In the genomic region with DNA sequence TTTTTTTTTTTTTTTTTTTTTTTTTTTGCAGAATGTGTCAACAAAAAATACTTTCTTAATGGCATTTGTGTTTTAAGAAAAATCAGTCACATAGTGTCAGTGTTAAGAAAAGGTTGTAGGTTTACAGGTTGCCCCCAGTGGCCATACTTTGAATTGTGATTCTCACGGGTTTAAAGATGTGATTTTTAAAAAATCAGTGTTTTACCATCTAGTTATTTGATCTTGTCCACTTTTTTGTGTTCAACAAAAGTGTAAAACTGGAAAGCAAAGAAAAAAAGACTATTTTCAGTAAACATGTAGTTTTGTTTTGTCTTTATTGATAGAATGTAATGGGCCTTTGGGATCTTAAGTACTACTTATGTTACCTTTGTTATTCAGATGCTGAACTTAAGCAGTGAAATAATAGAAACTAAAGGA, we compare ENCODE assay signal across 8 cellular contexts. TPM values are rescaled to one million over a fixed set of nuclear protein-coding genes. Genes with fewer than 3 reads are reported as not detected.
DNase-seq lines count a peak whose midpoint lies in the region; ATAC-seq, FAIRE-seq and TF ChIP-seq lines count a peak whose summit lies in the region.

No MANE protein-coding gene starts in this region.

- ATAC-seq in HepG2, result peak; percentile 66
- ATAC-seq in aorta (ENCODE audit: low FRiP score), result no peak
- no peak for ATAC-seq in GM18505 (IDR thresholded peaks at IDR 0.05; ENCODE audit: unreplicated experiment)

- H3K4me2 ChIP-seq in HepG2 (ENCODE audit: low read depth, low read length), result no peak overlapping the region

- no peak overlapping the region for H2AFZ ChIP-seq in HepG2 (ENCODE audit: low read length)

- in situ Hi-C loops in HepG2 (cut with HindIII; ENCODE audit: extremely low pct_ligation_motif_present, low pct_unique_long_range_greater_than_20kb), result no loop called here

- no peak overlapping the region for H3K27ac Mint-ChIP-seq in activated T-helper 1 cell treated with anti-CD3 and anti-CD28 coated beads, Interleukin-12 subunit alpha, Interleukin-12 subunit beta, Interleukin-2, Interleukin-4 antibody, amounts not matched to agents 30 ng/mL and 10 ng/mL and 1 ng/mL, durations not matched to agents 14 hours and 24 hours and 36 hours

- H3K36me3 Mint-ChIP-seq in activated T-helper 1 cell treated with anti-CD3 and anti-CD28 coated beads, Interleukin-12 subunit alpha, Interleukin-12 subunit beta, Interleukin-2, Interleukin-4 antibody, amounts not matched to agents 30 ng/mL and 10 ng/mL and 1 ng/mL, durations not matched to agents 14 hours and 24 hours and 36 hours (ENCODE audit: low read depth), result peaks cover 32% of the 10 kb centered on the region

- H3K79me2 ChIP-seq in HepG2 (ENCODE audit: insufficient read depth, low read length), result no peaks in the 10 kb centered on the region

- TF ChIP-seq EP300 in HepG2 (IDR thresholded peaks at IDR 0.05; ENCODE audit: low read depth in 2 of 2, low read length in 2 of 2) (no peak), HepG2 (CRISPR knock-in tag; IDR thresholded peaks at IDR 0.05; ENCODE audit: borderline replicate concordance) (no peak)

- intact Hi-C loops in A673 (cut with micrococcal nuclease; ENCODE audit: unreplicated experiment) (no loop called here), HepG2 (cut with micrococcal nuclease; ENCODE audit: unreplicated experiment) (loop anchor here (2.0 kb wide), 1 partner anchor 26 kb away; the partner anchor contains the start of gene SUV39H2), aorta (cut with DNase I) (no loop called here)
- intact Hi-C loops in activated T-helper 1 cell treated with anti-CD3 and anti-CD28 coated beads, Interleukin-12 subunit alpha, Interleukin-12 subunit beta, Interleukin-2, Interleukin-4 antibody, amounts not matched to agents 30 ng/mL and 10 ng/mL and 1 ng/mL, durations not matched to agents 14 hours and 24 hours and 36 hours (cut with micrococcal nuclease), result no loop called here

- H3K9ac ChIP-seq in HepG2 (ENCODE audit: insufficient read depth, low read depth, low read length), result no peak overlapping the region

- H3K4me3 ChIP-seq in A673 (ENCODE audit: low read depth, low read length, poor library complexity, severe bottlenecking) (no peak overlapping the region), HepG2 (replicated peaks in 1 of 3; ENCODE audit: insufficient read depth in 1 of 3, low read depth in 2 of 3, low read length in 3 of 3) (no peak overlapping the region), aorta (ENCODE audit: low read length in 2 of 2) (no peak overlapping the region)

- H3K9me3 ChIP-seq in A673 (ENCODE audit: low read depth, low read length, poor library complexity, severe bottlenecking), result peaks cover 10% of the 10 kb centered on the region
- no peaks in the 10 kb centered on the region for H3K9me3 ChIP-seq in HepG2 (ENCODE audit: low read length)
- no peaks in the 10 kb centered on the region for H3K9me3 ChIP-seq in aorta (ENCODE audit: control insufficient read depth, low read length)

- H3K27me3 ChIP-seq in A673 (replicated peaks; ENCODE audit: insufficient read depth, low read depth, low read length, poor library complexity), result no peaks in the 10 kb centered on the region
- H3K27me3 ChIP-seq in HepG2 (ENCODE audit: control insufficient read depth in 1 of 2, insufficient read depth in 2 of 2, low read length in 2 of 2), result no peaks in the 10 kb centered on the region
- H3K27me3 ChIP-seq in aorta (ENCODE audit: control insufficient read depth in 1 of 2, insufficient read depth in 2 of 2, low read length in 1 of 2), result no peaks in the 10 kb centered on the region

- no peaks in the 10 kb centered on the region for H3K27me3 Mint-ChIP-seq in activated T-helper 1 cell treated with anti-CD3 and anti-CD28 coated beads, Interleukin-12 subunit alpha, Interleukin-12 subunit beta, Interleukin-2, Interleukin-4 antibody, amounts not matched to agents 30 ng/mL and 10 ng/mL and 1 ng/mL, durations not matched to agents 14 hours and 24 hours and 36 hours (ENCODE audit: insufficient read depth)

- H4K20me1 ChIP-seq in HepG2 (ENCODE audit: insufficient read depth, low read length), result no peaks in the 10 kb centered on the region

- TF ChIP-seq POLR2A in HepG2 (IDR thresholded peaks at IDR 0.05; ENCODE audit: insufficient read depth in 1 of 2, low read depth in 2 of 2, low read length in 2 of 2) (no peak), GM18505 (IDR thresholded peaks at IDR 0.05; ENCODE audit: borderline replicate concordance, extremely low read depth, insufficient read depth, insufficient read length) (no peak)

- H3K36me3 ChIP-seq in A673 (ENCODE audit: insufficient read depth, low read length, poor library complexity, severe bottlenecking) (peaks cover 83% of the 10 kb centered on the region), HepG2 (replicated peaks in 1 of 2; ENCODE audit: control insufficient read depth in 1 of 2, insufficient read depth in 2 of 2, low read length in 2 of 2) (peaks cover 6 to 63% of the 10 kb centered on the region in 2 experiments), aorta (ENCODE audit: control insufficient read depth in 1 of 2, insufficient read depth in 2 of 2, low read length in 1 of 2) (peaks cover 0 to 7% of the 10 kb centered on the region in 2 donors)

- BruUV-seq in A673 (replicated peaks; lab: Mats Ljungman, UMichigan), result no TSS peak
- BruUV-seq in HepG2 (replicated peaks; lab: Mats Ljungman, UMichigan), result no TSS peak

- TF ChIP-seq CTCF in A673 (conservative IDR thresholded peaks at IDR 0.05; ENCODE audit: low read depth, low read length) (peak; percentile 62), HepG2 (CRISPR knock-in tag; IDR thresholded peaks at IDR 0.05) (no peak)

- WGBS in HepG2 (ENCODE audit: low lambda C conversion rate), result 37% methylated on average over 1 of the region's 1 CpG
- 31 to 42% methylated on average over 1 of the region's 1 CpG for WGBS in aorta, 2 donors

- CTCF ChIA-PET in A673 (lab: Charles Lee), result no interaction called here
- CTCF ChIA-PET in HepG2 (lab: Yijun Ruan, JAX; ENCODE audit: low intra/inter-chr PET ratio, low total read pairs), result no interaction called here

- peak; percentile 49 for DNase-seq in A673 (ENCODE audit: low spot score)
- DNase-seq in EH (ENCODE audit: low read depth), result peak; percentile 38
- peak; percentile 71 to 93 for DNase-seq in Kasumi-1 (lab: John Stamatoyannopoulos, UW)
- peak; percentile 39 for DNase-seq in astrocyte of the hippocampus (ENCODE audit: low read depth, low spot score)
- peak; percentile 19 for DNase-seq in HepG2 (ENCODE audit: low spot score)
- DNase-seq in aorta, result no peak
- no peak for DNase-seq in activated T-helper 1 cell treated with anti-CD3 and anti-CD28 coated beads, Interleukin-12 subunit alpha, Interleukin-12 subunit beta, Interleukin-2, Interleukin-4 antibody, amounts not matched to agents 30 ng/mL and 10 ng/mL and 1 ng/mL, durations not matched to agents 14 hours and 24 hours and 36 hours (ENCODE audit: low spot score)

- H3K4me3 Mint-ChIP-seq in activated T-helper 1 cell treated with anti-CD3 and anti-CD28 coated beads, Interleukin-12 subunit alpha, Interleukin-12 subunit beta, Interleukin-2, Interleukin-4 antibody, amounts not matched to agents 30 ng/mL and 10 ng/mL and 1 ng/mL, durations not matched to agents 14 hours and 24 hours and 36 hours, result no peak overlapping the region

- peaks cover 6% of the 10 kb centered on the region for H3K4me1 Mint-ChIP-seq in activated T-helper 1 cell treated with anti-CD3 and anti-CD28 coated beads, Interleukin-12 subunit alpha, Interleukin-12 subunit beta, Interleukin-2, Interleukin-4 antibody, amounts not matched to agents 30 ng/mL and 10 ng/mL and 1 ng/mL, durations not matched to agents 14 hours and 24 hours and 36 hours (ENCODE audit: low read depth)

- peak; percentile 66 for FAIRE-seq in HepG2 (lab: Jason Lieb, UNC)

- POLR2A ChIA-PET in A673 (lab: Charles Lee; ENCODE audit: low non-redundant PET) (no interaction called here), HepG2 (lab: Yijun Ruan, JAX) (no interaction called here)

- H3K4me1 ChIP-seq in A673 (ENCODE audit: insufficient read depth, low read length, poor library complexity, severe bottlenecking) (no peaks in the 10 kb centered on the region), HepG2 (ENCODE audit: insufficient read depth, low read length) (no peaks in the 10 kb centered on the region), aorta (ENCODE audit: control insufficient read depth in 1 of 2, insufficient read depth in 2 of 2, low read length in 2 of 2) (no peaks in the 10 kb centered on the region)

- no peaks in the 10 kb centered on the region for H3K9me3 Mint-ChIP-seq in activated T-helper 1 cell treated with anti-CD3 and anti-CD28 coated beads, Interleukin-12 subunit alpha, Interleukin-12 subunit beta, Interleukin-2, Interleukin-4 antibody, amounts not matched to agents 30 ng/mL and 10 ng/mL and 1 ng/mL, durations not matched to agents 14 hours and 24 hours and 36 hours

- H3K27ac ChIP-seq in A673 (ENCODE audit: low read depth, low read length, poor library complexity, severe bottlenecking) (no peak overlapping the region), HepG2 (ENCODE audit: extremely low read length, insufficient read depth, low read length) (no peak overlapping the region), aorta (ENCODE audit: low read depth in 1 of 2, low read length in 2 of 2) (no peak overlapping the region)

- TF ChIP-seq RAD21 in HepG2 (CRISPR knock-in tag; IDR thresholded peaks at IDR 0.05), result no peak

RNA-seq across cellular contexts. Expression of gene SUV39H2, which starts 25.7 kb away (rescaled TPM):
- total RNA-seq in A673 (2021) (78.8 and 83.2 TPM in 2 replicates), HepG2 (2016; rRNA removed; fragmentation: Illumina TruSeq; extraction: Trizol) (44.3 and 68.8 TPM in 2 replicates), aorta (1 to 10 TPM; 5.2 to 8.0 TPM)
- total RNA-seq in HepG2 (2016; cell fraction: cytosol; rRNA removed; fragmentation: Illumina TruSeq; extraction: Trizol; ENCODE audit: low read depth), result 20.7 and 23.6 TPM in 2 replicates
- total RNA-seq in HepG2 (2016; cell fraction: insoluble cytoplasmic fraction; rRNA removed; fragmentation: Illumina TruSeq; extraction: Trizol), result 42.7 and 64.8 TPM in 2 replicates
- 49.3 and 50.1 TPM in 2 replicates for total RNA-seq in HepG2 (2016; cell fraction: membrane; rRNA removed; fragmentation: Illumina TruSeq; extraction: Trizol)
- 30.7 and 31.3 TPM in 2 replicates for total RNA-seq in HepG2 (2016; cell fraction: nucleus; rRNA removed; fragmentation: Illumina TruSeq; extraction: Trizol)
- polyA plus RNA-seq in HepG2 (2011; rRNA removed) (5.9 and 9.0 TPM in 2 replicates), aorta (1 to 10 TPM; 1.1 to 3.0 TPM)
- polyA plus RNA-seq in HepG2 (2011; cell fraction: cytosol; rRNA removed), result 3.1 and 5.2 TPM in 2 replicates
- 4.5 and 5.0 TPM in 2 replicates for polyA plus RNA-seq in HepG2 (2011; cell fraction: nucleus; rRNA removed)
- 12.7 and 17.6 TPM in 2 replicates for polyA plus RNA-seq in HepG2 (2012)
- polyA plus RNA-seq in HepG2 (2016; cell fraction: cytosol; fragmentation: Illumina TruSeq; extraction: Trizol; ENCODE audit: low read depth), result 13.6 and 17.0 TPM in 2 replicates
- 54.6 and 59.6 TPM in 2 replicates for polyA plus RNA-seq in HepG2 (2016; cell fraction: insoluble cytoplasmic fraction; fragmentation: Illumina TruSeq; extraction: Trizol; ENCODE audit: low read depth)
- 29.4 and 34.4 TPM in 2 replicates for polyA plus RNA-seq in HepG2 (2016; cell fraction: membrane; fragmentation: Illumina TruSeq; extraction: Trizol; ENCODE audit: low read depth)
- 25.2 and 27.2 TPM in 2 replicates for polyA plus RNA-seq in HepG2 (2016; cell fraction: nucleus; fragmentation: Illumina TruSeq; extraction: Trizol; ENCODE audit: insufficient read depth, low read depth)
- polyA minus RNA-seq in HepG2 (2011; rRNA and poly(A)+ RNA removed; ENCODE audit: low replicate concordance), result 14.8 and 22.1 TPM in 2 replicates
- 12.4 and 12.8 TPM in 2 replicates for polyA minus RNA-seq in HepG2 (2011; cell fraction: cytosol; rRNA and poly(A)+ RNA removed)
- 27.1 and 31.3 TPM in 2 replicates for polyA minus RNA-seq in HepG2 (2011; cell fraction: nucleus; rRNA and poly(A)+ RNA removed)
- 43.3 and 51.7 TPM in 2 replicates for total RNA-seq in activated T-helper 1 cell treated with anti-CD3 and anti-CD28 coated beads, Interleukin-12 subunit alpha, Interleukin-12 subunit beta, Interleukin-2, Interleukin-4 antibody, amounts not matched to agents 30 ng/mL and 10 ng/mL and 1 ng/mL, durations not matched to agents 14 hours and 24 hours and 36 hours

RNA-seq across cellular contexts. Expression of gene DCLRE1C, which starts 49.6 kb away (rescaled TPM):
- 13.1 and 14.6 TPM in 2 replicates for total RNA-seq in A673 (2021)
- 10.3 and 11.5 TPM in 2 replicates for total RNA-seq in HepG2 (2016; rRNA removed; fragmentation: Illumina TruSeq; extraction: Trizol)
- 4.4 TPM in 2 replicates for total RNA-seq in HepG2 (2016; cell fraction: cytosol; rRNA removed; fragmentation: Illumina TruSeq; extraction: Trizol; ENCODE audit: low read depth)
- 8.3 and 9.2 TPM in 2 replicates for total RNA-seq in HepG2 (2016; cell fraction: insoluble cytoplasmic fraction; rRNA removed; fragmentation: Illumina TruSeq; extraction: Trizol)
- total RNA-seq in HepG2 (2016; cell fraction: membrane; rRNA removed; fragmentation: Illumina TruSeq; extraction: Trizol), result 5.2 and 5.6 TPM in 2 replicates
- total RNA-seq in HepG2 (2016; cell fraction: nucleus; rRNA removed; fragmentation: Illumina TruSeq; extraction: Trizol), result 12.0 and 14.1 TPM in 2 replicates
- 2.3 and 3.0 TPM in 2 replicates for polyA plus RNA-seq in HepG2 (2011; rRNA removed)
- polyA plus RNA-seq in HepG2 (2011; cell fraction: cytosol; rRNA removed), result 0.93 and 1.1 TPM in 2 replicates
- polyA plus RNA-seq in HepG2 (2011; cell fraction: nucleus; rRNA removed), result 2.5 and 2.6 TPM in 2 replicates
- polyA plus RNA-seq in HepG2 (2012), result 2.2 and 2.3 TPM in 2 replicates
- 0.51 and 0.57 TPM in 2 replicates for polyA plus RNA-seq in HepG2 (2016; cell fraction: cytosol; fragmentation: Illumina TruSeq; extraction: Trizol; ENCODE audit: low read depth)
- 4.7 and 4.8 TPM in 2 replicates for polyA plus RNA-seq in HepG2 (2016; cell fraction: insoluble cytoplasmic fraction; fragmentation: Illumina TruSeq; extraction: Trizol; ENCODE audit: low read depth)
- polyA plus RNA-seq in HepG2 (2016; cell fraction: membrane; fragmentation: Illumina TruSeq; extraction: Trizol; ENCODE audit: low read depth), result 1.5 and 2.1 TPM in 2 replicates
- 10.1 and 10.3 TPM in 2 replicates for polyA plus RNA-seq in HepG2 (2016; cell fraction: nucleus; fragmentation: Illumina TruSeq; extraction: Trizol; ENCODE audit: insufficient read depth, low read depth)
- polyA minus RNA-seq in HepG2 (2011; rRNA and poly(A)+ RNA removed; ENCODE audit: low replicate concordance), result 3.8 and 5.9 TPM in 2 replicates
- 1.4 and 2.8 TPM in 2 replicates for polyA minus RNA-seq in HepG2 (2011; cell fraction: cytosol; rRNA and poly(A)+ RNA removed)
- 8.9 and 12.3 TPM in 2 replicates for polyA minus RNA-seq in HepG2 (2011; cell fraction: nucleus; rRNA and poly(A)+ RNA removed)
- 10 to 100 TPM in 1 of 2 donors, 1 to 10 TPM in 1; 9.3 to 16.6 TPM for total RNA-seq in aorta
- 1 to 10 TPM; 1.6 to 5.9 TPM for polyA plus RNA-seq in aorta
- 15.5 and 20.9 TPM in 2 replicates for total RNA-seq in activated T-helper 1 cell treated with anti-CD3 and anti-CD28 coated beads, Interleukin-12 subunit alpha, Interleukin-12 subunit beta, Interleukin-2, Interleukin-4 antibody, amounts not matched to agents 30 ng/mL and 10 ng/mL and 1 ng/mL, durations not matched to agents 14 hours and 24 hours and 36 hours

RNA-seq across cellular contexts. Expression of gene MEIG1, which starts 54.9 kb away (rescaled TPM):
- total RNA-seq in A673 (2021) (1.4 TPM in 1 of 2 replicates, not detected in the other), HepG2 (2016; rRNA removed; fragmentation: Illumina TruSeq; extraction: Trizol) (not detected in 2 replicates), aorta (not detected)
- not detected in 2 replicates for total RNA-seq in HepG2 (2016; cell fraction: cytosol; rRNA removed; fragmentation: Illumina TruSeq; extraction: Trizol; ENCODE audit: low read depth)
- not detected in 2 replicates for total RNA-seq in HepG2 (2016; cell fraction: insoluble cytoplasmic fraction; rRNA removed; fragmentation: Illumina TruSeq; extraction: Trizol)
- 0.43 TPM in 1 of 2 replicates, not detected in the other for total RNA-seq in HepG2 (2016; cell fraction: membrane; rRNA removed; fragmentation: Illumina TruSeq; extraction: Trizol)
- not detected in 2 replicates for total RNA-seq in HepG2 (2016; cell fraction: nucleus; rRNA removed; fragmentation: Illumina TruSeq; extraction: Trizol)
- polyA plus RNA-seq in HepG2 (2011; rRNA removed) (not detected in 2 replicates), aorta (not detected)
- polyA plus RNA-seq in HepG2 (2011; cell fraction: cytosol; rRNA removed), result not detected in 2 replicates
- polyA plus RNA-seq in HepG2 (2011; cell fraction: nucleus; rRNA removed), result not detected in 2 replicates
- polyA plus RNA-seq in HepG2 (2012), result not detected in 2 replicates
- not detected in 2 replicates for polyA plus RNA-seq in HepG2 (2016; cell fraction: cytosol; fragmentation: Illumina TruSeq; extraction: Trizol; ENCODE audit: low read depth)
- polyA plus RNA-seq in HepG2 (2016; cell fraction: insoluble cytoplasmic fraction; fragmentation: Illumina TruSeq; extraction: Trizol; ENCODE audit: low read depth), result not detected in 2 replicates
- polyA plus RNA-seq in HepG2 (2016; cell fraction: membrane; fragmentation: Illumina TruSeq; extraction: Trizol; ENCODE audit: low read depth), result not detected in 2 replicates
- not detected in 2 replicates for polyA plus RNA-seq in HepG2 (2016; cell fraction: nucleus; fragmentation: Illumina TruSeq; extraction: Trizol; ENCODE audit: insufficient read depth, low read depth)
- not detected in 2 replicates for polyA minus RNA-seq in HepG2 (2011; rRNA and poly(A)+ RNA removed; ENCODE audit: low replicate concordance)
- polyA minus RNA-seq in HepG2 (2011; cell fraction: cytosol; rRNA and poly(A)+ RNA removed), result not detected in 2 replicates
- 1.1 TPM in 1 of 2 replicates, not detected in the other for polyA minus RNA-seq in HepG2 (2011; cell fraction: nucleus; rRNA and poly(A)+ RNA removed)
- total RNA-seq in activated T-helper 1 cell treated with anti-CD3 and anti-CD28 coated beads, Interleukin-12 subunit alpha, Interleukin-12 subunit beta, Interleukin-2, Interleukin-4 antibody, amounts not matched to agents 30 ng/mL and 10 ng/mL and 1 ng/mL, durations not matched to agents 14 hours and 24 hours and 36 hours, result 0.44 TPM in 1 of 2 replicates, not detected in the other

Comparison
In these comparisons a context has a peak if more than half of its experiments do, and no peak if none do; other contexts are left out.
1. DNase-seq: peak in A673 (single experiment), EH (single experiment), Kasumi-1 (2 of 2), astrocyte of the hippocampus (single experiment) and HepG2 (single experiment); none in aorta (0 of 2) and activated T-helper 1 cell treated with anti-CD3 and anti-CD28 coated beads, Interleukin-12 subunit alpha, Interleukin-12 subunit beta, Interleukin-2, Interleukin-4 antibody, amounts not matched to agents 30 ng/mL and 10 ng/mL and 1 ng/mL, durations not matched to agents 14 hours and 24 hours and 36 hours (single experiment).